Comparison of ENCODE assay signal across 24 cellular contexts in the genomic region with DNA sequence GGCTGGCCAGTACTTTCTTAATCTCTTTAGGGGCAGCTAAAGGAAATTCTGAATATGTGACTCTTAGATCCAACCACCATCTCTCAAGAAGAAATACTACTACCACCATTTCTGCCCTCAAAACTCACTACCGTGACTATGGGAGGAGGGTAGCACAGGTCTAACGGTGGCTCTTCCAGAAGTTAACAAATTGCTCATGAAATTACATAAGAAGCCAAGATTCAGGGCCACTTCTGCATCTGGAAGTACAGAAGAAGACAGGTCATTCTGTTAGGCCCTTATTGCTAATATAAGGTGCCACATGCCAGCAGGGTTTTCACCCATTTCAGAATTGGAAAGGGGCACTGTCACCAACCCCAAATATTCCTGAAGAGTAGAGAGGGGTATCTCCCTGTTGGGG. TPM values are rescaled to one million over a fixed set of nuclear protein-coding genes. Genes with fewer than 3 reads are reported as not detected.
A peak's percentile ranks its signal among the peaks of the same experiment; 100 is the strongest.
DNase-seq lines count a peak whose midpoint lies in the region; ATAC-seq and TF ChIP-seq lines count a peak whose summit lies in the region.
"Had no signal": no experiment of that assay in that cellular context is flagged by ENCODE, and none has a peak within 500 bp of the region (broad histone marks: within the 10 kb centered on the region; RNA-seq: fewer than 3 reads in every experiment).

No MANE protein-coding gene starts in this region.

- peaks cover 0 to 7% (median 0%) of the 10 kb centered on the region in 4 donors for H3K4me1 Mint-ChIP-seq in CD4-positive, alpha-beta memory T cell
- H3K4me1 Mint-ChIP-seq in naive thymus-derived CD8-positive, alpha-beta T cell, result peaks cover 0 to 6% (median under 1%) of the 10 kb centered on the region in 4 donors
- H3K4me1 Mint-ChIP-seq: GM23338, H9 had no signal

- H3K36me3 ChIP-seq in CD4-positive, alpha-beta memory T cell (ENCODE audit: insufficient read depth, low read length), result peaks cover 35% of the 10 kb centered on the region
- H3K36me3 ChIP-seq in MM.1S (replicated peaks; ENCODE audit: insufficient read depth, low read length), result no peaks in the 10 kb centered on the region; the same call in 1 of the 2 replicates
- H3K36me3 ChIP-seq: Peyer's patch had no signal

- peaks cover 0 to 1% (median 0%) of the 10 kb centered on the region in 8 donors for H3K9me3 Mint-ChIP-seq in CD4-positive, alpha-beta memory T cell
- H3K9me3 Mint-ChIP-seq in naive thymus-derived CD8-positive, alpha-beta T cell, result no peaks in the 10 kb centered on the region
- H3K9me3 Mint-ChIP-seq: CD4-positive, alpha-beta T cell; GM23338 had no signal

- peak overlapping the region; percentile 25 to 78 (median 55) for H3K27ac Mint-ChIP-seq in CD4-positive, alpha-beta memory T cell
- peak overlapping the region in 7 of 10 donors; percentile 44 to 57 (median 47) for H3K27ac Mint-ChIP-seq in naive thymus-derived CD8-positive, alpha-beta T cell
- H3K27ac Mint-ChIP-seq: GM23338, H9 had no signal

- H3K4me3 Mint-ChIP-seq in CD4-positive, alpha-beta memory T cell, result no peak overlapping the region
- H3K4me3 Mint-ChIP-seq in naive thymus-derived CD8-positive, alpha-beta T cell, result no peak overlapping the region
- H3K4me3 Mint-ChIP-seq: CD4-positive, alpha-beta T cell; GM23338; H9 had no signal

- no peak for TF ChIP-seq CTCF in MM.1S (IDR thresholded peaks at IDR 0.05; ENCODE audit: low read length)

- peak overlapping the region; percentile 53; the same call in 1 of the 2 replicates for H3K4me2 ChIP-seq in MM.1S (ENCODE audit: low read depth, low read length)
- H3K4me2 ChIP-seq: BLaER1, GM23338 had no signal

- H3K9me3 ChIP-seq in CD4-positive, alpha-beta memory T cell (ENCODE audit: control insufficient read depth in 1 of 2, low read length in 2 of 2), result no peaks in the 10 kb centered on the region
- no peaks in the 10 kb centered on the region for H3K9me3 ChIP-seq in MM.1S (replicated peaks; ENCODE audit: insufficient read depth, low read length)
- H3K9me3 ChIP-seq: BLaER1, Peyer's patch had no signal

- intact Hi-C loops in CD4-positive, alpha-beta memory T cell (cut with micrococcal nuclease), result no loop called here

- H3K27me3 Mint-ChIP-seq in CD4-positive, alpha-beta memory T cell, result no peaks in the 10 kb centered on the region
- no peaks in the 10 kb centered on the region for H3K27me3 Mint-ChIP-seq in naive thymus-derived CD8-positive, alpha-beta T cell
- H3K27me3 Mint-ChIP-seq: CD4-positive, alpha-beta T cell had no signal

- H2AFZ ChIP-seq in MM.1S (ENCODE audit: low read length), result no peak overlapping the region
- H2AFZ ChIP-seq: GM23338 had no signal

- peaks cover 46% of the 10 kb centered on the region for H3F3A ChIP-seq in MM.1S (ENCODE audit: insufficient read depth, low read length)

- peak overlapping the region; percentile 54; the same call in 1 of the 2 replicates for H3K9ac ChIP-seq in MM.1S (ENCODE audit: low read length)
- H3K9ac ChIP-seq: BLaER1 had no signal

- no peak overlapping the region for H3K27ac ChIP-seq in CD4-positive, alpha-beta memory T cell (ENCODE audit: low read depth, low read length)
- peak overlapping the region; percentile 96 for H3K27ac ChIP-seq in MM.1S (ENCODE audit: low read length)
- H3K27ac ChIP-seq: BLaER1, Peyer's patch, SK-N-MC had no signal

- H3K79me2 ChIP-seq in MM.1S (ENCODE audit: low read length), result peaks cover 23% of the 10 kb centered on the region

- no peak overlapping the region for H3K4me3 ChIP-seq in CD4-positive, alpha-beta memory T cell (ENCODE audit: low read length in 2 of 2)
- no peak overlapping the region for H3K4me3 ChIP-seq in MM.1S (ENCODE audit: low read length)
- H3K4me3 ChIP-seq: BLaER1, GM23338, Peyer's patch, SK-N-MC had no signal

- H3K27me3 ChIP-seq in CD4-positive, alpha-beta memory T cell (ENCODE audit: insufficient read depth, low read length), result no peaks in the 10 kb centered on the region
- H3K27me3 ChIP-seq in MM.1S (replicated peaks; ENCODE audit: insufficient read depth, low read length), result no peaks in the 10 kb centered on the region
- H3K27me3 ChIP-seq: BLaER1, Peyer's patch had no signal

- DNase-seq in SKM-1 treated with dmso at 0.1 percent for 144 hours (lab: John Stamatoyannopoulos, UW; ENCODE audit: unreplicated experiment) (peak; percentile 1), SKM-1 (lab: John Stamatoyannopoulos, UW; ENCODE audit: unreplicated experiment) (no peak), MM.1S (no peak), DMS114 treated with DMSO at 0.1 percent for 48 hours (lab: John Stamatoyannopoulos, UW; ENCODE audit: unreplicated experiment) (no peak), AML-193 (lab: John Stamatoyannopoulos, UW) (no peak)
- DNase-seq in CD4-positive, alpha-beta memory T cell, result no peak
- no peak for DNase-seq in naive thymus-derived CD8-positive, alpha-beta T cell
- no peak for DNase-seq in central memory CD4-positive, alpha-beta T cell
- DNase-seq: CD4-positive, alpha-beta T cell; COR-L47; H9; IMR-90; NCI-H1048; NCI-H1417 treated with DMSO at 0.1 percent for 48 hours; NCI-H1694 treated with DMSO at 0.1 percent for 48 hours; NCI-H2081; NCI-H2227 treated with DMSO at 0.1 percent for 48 hours; NCI-H526 treated with DMSO at 0.1 percent for 48 hours; OCI-M1; Peyer's patch; SHP77 treated with DMSO at 0.1 percent for 48 hours had no signal

- H4K20me1 ChIP-seq in MM.1S (ENCODE audit: insufficient read depth, low read length), result no peaks in the 10 kb centered on the region
- H4K20me1 ChIP-seq: BLaER1 had no signal

- POLR2A ChIA-PET in CD4-positive, alpha-beta memory T cell (lab: Charles Lee; ENCODE audit: partially characterized antibody), result interaction anchor here (1.0 to 1.4 kb wide), 2 partner anchors 19 to 67 kb away, joined by 3 to 4 read pairs; a partner anchor contains a TSS
- POLR2A ChIA-PET in naive thymus-derived CD8-positive, alpha-beta T cell (lab: Charles Lee), result interaction anchor here (0.6 kb wide), 1 partner anchor 291 kb away, joined by 3 read pairs; no protein-coding TSS in a partner anchor

- CTCF ChIA-PET in CD4-positive, alpha-beta memory T cell (lab: Charles Lee; ENCODE audit: partially characterized antibody), result no interaction called here

- no peaks in the 10 kb centered on the region for H3K4me1 ChIP-seq in CD4-positive, alpha-beta memory T cell (ENCODE audit: insufficient read depth, low read length)
- peaks cover 61% of the 10 kb centered on the region for H3K4me1 ChIP-seq in MM.1S (ENCODE audit: low read length)
- H3K4me1 ChIP-seq: Peyer's patch had no signal

- H3K9me2 ChIP-seq in MM.1S (replicated peaks; ENCODE audit: insufficient read depth, low read length), result no peaks in the 10 kb centered on the region

- no peak for ATAC-seq in naive thymus-derived CD8-positive, alpha-beta T cell
- ATAC-seq: GM23338 had no signal

- peaks cover 32 to 38% of the 10 kb centered on the region in 2 donors for H3K36me3 Mint-ChIP-seq in CD4-positive, alpha-beta memory T cell
- peaks cover 0 to 70% (median 5%) of the 10 kb centered on the region in 3 donors for H3K36me3 Mint-ChIP-seq in naive thymus-derived CD8-positive, alpha-beta T cell

RNA-seq across cellular contexts. Expression of a gene that starts 19.6 kb away (rescaled TPM):
- 10 to 100 TPM; 13.0 to 14.2 TPM for total RNA-seq in CD4-positive, alpha-beta memory T cell
- polyA plus RNA-seq in CD4-positive, alpha-beta memory T cell, result 1 to 10 TPM; 5.6 to 7.3 TPM
- 10 to 100 TPM; 14.4 to 14.6 TPM for total RNA-seq in naive thymus-derived CD8-positive, alpha-beta T cell
- 1 to 10 TPM; 4.8 to 8.5 (median 6.8) TPM for polyA plus RNA-seq in naive thymus-derived CD8-positive, alpha-beta T cell

RNA-seq across cellular contexts. Expression of a gene that starts 51.5 kb away (rescaled TPM):
- total RNA-seq in CD4-positive, alpha-beta memory T cell, result 10 to 100 TPM; 46.7 to 52.5 TPM
- polyA plus RNA-seq in CD4-positive, alpha-beta memory T cell, result 10 to 100 TPM; 43.9 to 51.0 TPM
- total RNA-seq in naive thymus-derived CD8-positive, alpha-beta T cell, result 10 to 100 TPM; 41.0 to 43.5 TPM
- 10 to 100 TPM; 31.5 to 43.5 (median 34.0) TPM for polyA plus RNA-seq in naive thymus-derived CD8-positive, alpha-beta T cell
